In the genomic region with DNA sequence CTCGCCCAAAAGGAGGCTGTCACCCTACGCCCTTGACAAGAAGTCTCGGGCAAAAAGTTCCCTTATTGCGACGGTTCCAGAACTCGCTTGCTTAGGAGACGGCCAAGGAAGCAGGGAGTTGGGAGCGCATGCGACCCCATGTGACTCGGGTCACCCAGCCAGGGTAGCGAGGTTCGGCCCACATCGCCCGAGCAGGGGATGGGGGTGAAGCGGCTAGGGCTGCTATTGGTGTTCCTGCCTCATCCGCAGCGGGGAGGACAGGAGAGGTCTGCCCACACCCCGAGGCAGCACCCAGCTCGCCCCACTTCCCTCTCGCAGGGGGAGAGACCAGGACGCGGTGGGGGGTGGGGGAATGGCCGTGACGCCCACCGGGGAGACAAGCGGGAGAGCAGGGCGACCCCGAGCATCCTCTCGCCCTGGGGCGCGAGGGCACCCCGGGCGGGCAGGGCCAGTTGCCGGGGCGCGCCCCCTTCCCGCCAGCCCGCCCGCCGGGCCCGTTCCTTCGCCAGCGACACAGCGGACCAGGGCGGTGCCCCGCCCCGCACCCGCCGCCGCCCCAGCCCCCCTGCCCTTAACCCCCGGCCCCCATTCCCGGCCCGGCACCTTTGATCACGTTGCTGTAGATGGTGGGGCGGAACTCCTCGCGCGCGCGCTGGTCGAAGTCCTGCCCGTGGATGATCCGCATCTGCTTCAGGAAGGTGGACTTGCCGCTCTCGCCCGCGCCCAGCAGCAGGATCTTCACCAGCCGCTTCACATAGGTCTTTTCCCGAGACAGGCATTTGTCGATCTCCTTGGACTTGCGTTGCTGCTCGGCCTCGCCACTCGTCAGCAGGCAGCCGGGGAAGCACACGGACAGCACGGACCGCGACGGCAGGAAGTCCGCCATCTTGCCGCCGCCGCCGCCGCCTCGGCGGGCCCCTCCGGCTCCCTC, we compare ENCODE assay signal across 1 cellular context.
A peak's percentile ranks its signal among the peaks of the same experiment; 100 is the strongest.
TF ChIP-seq lines count a peak whose summit lies in the region.

No MANE protein-coding gene starts in this region.

TF ChIP-seq in K562, 482 proteins besides CTCF, POLR2A, EP300 and RAD21 (continued from another document):
- TF ChIP-seq, protein P1, sequence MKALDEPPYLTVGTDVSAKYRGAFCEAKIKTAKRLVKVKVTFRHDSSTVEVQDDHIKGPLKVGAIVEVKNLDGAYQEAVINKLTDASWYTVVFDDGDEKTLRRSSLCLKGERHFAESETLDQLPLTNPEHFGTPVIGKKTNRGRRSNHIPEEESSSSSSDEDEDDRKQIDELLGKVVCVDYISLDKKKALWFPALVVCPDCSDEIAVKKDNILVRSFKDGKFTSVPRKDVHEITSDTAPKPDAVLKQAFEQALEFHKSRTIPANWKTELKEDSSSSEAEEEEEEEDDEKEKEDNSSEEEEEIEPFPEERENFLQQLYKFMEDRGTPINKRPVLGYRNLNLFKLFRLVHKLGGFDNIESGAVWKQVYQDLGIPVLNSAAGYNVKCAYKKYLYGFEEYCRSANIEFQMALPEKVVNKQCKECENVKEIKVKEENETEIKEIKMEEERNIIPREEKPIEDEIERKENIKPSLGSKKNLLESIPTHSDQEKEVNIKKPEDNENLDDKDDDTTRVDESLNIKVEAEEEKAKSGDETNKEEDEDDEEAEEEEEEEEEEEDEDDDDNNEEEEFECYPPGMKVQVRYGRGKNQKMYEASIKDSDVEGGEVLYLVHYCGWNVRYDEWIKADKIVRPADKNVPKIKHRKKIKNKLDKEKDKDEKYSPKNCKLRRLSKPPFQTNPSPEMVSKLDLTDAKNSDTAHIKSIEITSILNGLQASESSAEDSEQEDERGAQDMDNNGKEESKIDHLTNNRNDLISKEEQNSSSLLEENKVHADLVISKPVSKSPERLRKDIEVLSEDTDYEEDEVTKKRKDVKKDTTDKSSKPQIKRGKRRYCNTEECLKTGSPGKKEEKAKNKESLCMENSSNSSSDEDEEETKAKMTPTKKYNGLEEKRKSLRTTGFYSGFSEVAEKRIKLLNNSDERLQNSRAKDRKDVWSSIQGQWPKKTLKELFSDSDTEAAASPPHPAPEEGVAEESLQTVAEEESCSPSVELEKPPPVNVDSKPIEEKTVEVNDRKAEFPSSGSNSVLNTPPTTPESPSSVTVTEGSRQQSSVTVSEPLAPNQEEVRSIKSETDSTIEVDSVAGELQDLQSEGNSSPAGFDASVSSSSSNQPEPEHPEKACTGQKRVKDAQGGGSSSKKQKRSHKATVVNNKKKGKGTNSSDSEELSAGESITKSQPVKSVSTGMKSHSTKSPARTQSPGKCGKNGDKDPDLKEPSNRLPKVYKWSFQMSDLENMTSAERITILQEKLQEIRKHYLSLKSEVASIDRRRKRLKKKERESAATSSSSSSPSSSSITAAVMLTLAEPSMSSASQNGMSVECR (CRISPR knock-in tag; IDR thresholded peaks at IDR 0.05): 0 out of 2 replicates have a peak, but pooled peaks have one; percentile 20
- TF ChIP-seq SFPQ (IDR thresholded peaks at IDR 0.05; ENCODE audit: low read depth, low read length) (no peak), ZNF23 (CRISPR knock-in tag; IDR thresholded peaks at IDR 0.05) (no peak), MITF (IDR thresholded peaks at IDR 0.05) (no peak), THAP12 (CRISPR knock-in tag; IDR thresholded peaks at IDR 0.05) (peak; percentile 40; the same call in 1 of the 2 replicates), PHF8 (IDR thresholded peaks at IDR 0.05; ENCODE audit: borderline replicate concordance, low read length) (peak; percentile 67; the same call in 1 of the 2 replicates), POLR2B (IDR thresholded peaks at IDR 0.05; ENCODE audit: low read depth, partially characterized antibody) (peak; percentile 15), HLTF (IDR thresholded peaks at IDR 0.05) (0 out of 2 replicates have a peak, but pooled peaks have one; percentile 29), HNRNPLL (IDR thresholded peaks at IDR 0.05; ENCODE audit: low read depth, low read length, poor library complexity, severe bottlenecking) (peak; percentile 11), BMI1 (IDR thresholded peaks at IDR 0.05; ENCODE audit: low read length) (no peak), EP400 (IDR thresholded peaks at IDR 0.05) (0 out of 2 replicates have a peak, but pooled peaks have one; percentile 25), JUNB (CRISPR knock-in tag; conservative IDR thresholded peaks at IDR 0.05) (no peak), TBP (optimal IDR thresholded peaks at IDR 0.05; ENCODE audit: low read depth, low read length) (peak; percentile 53), RB1 (IDR thresholded peaks at IDR 0.05; ENCODE audit: low read depth) (peak; percentile 25), TAF1 (IDR thresholded peaks at IDR 0.05; ENCODE audit: control insufficient read depth, extremely low read depth, insufficient read depth, low read length, severe bottlenecking) (peak; percentile 11), MNT (conservative IDR thresholded peaks at IDR 0.05) (peak; percentile 41 to 53; a peak in 2 of 4 replicates), ZNF232 (CRISPR knock-in tag; IDR thresholded peaks at IDR 0.05) (0 out of 2 replicates have a peak, but pooled peaks have one; percentile 2), CREB1 (IDR thresholded peaks at IDR 0.05) (no peak), CREB1 (CRISPR knock-in tag; IDR thresholded peaks at IDR 0.05) (0 out of 2 replicates have a peak, but pooled peaks have one; percentile 43)
- TF ChIP-seq, protein P2, sequence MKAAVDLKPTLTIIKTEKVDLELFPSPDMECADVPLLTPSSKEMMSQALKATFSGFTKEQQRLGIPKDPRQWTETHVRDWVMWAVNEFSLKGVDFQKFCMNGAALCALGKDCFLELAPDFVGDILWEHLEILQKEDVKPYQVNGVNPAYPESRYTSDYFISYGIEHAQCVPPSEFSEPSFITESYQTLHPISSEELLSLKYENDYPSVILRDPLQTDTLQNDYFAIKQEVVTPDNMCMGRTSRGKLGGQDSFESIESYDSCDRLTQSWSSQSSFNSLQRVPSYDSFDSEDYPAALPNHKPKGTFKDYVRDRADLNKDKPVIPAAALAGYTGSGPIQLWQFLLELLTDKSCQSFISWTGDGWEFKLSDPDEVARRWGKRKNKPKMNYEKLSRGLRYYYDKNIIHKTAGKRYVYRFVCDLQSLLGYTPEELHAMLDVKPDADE (conservative IDR thresholded peaks at IDR 0.05; ENCODE audit: control insufficient read depth, low read depth, low read length): 0 out of 2 replicates have a peak, but pooled peaks have one; percentile 16
- TF ChIP-seq, protein P3, sequence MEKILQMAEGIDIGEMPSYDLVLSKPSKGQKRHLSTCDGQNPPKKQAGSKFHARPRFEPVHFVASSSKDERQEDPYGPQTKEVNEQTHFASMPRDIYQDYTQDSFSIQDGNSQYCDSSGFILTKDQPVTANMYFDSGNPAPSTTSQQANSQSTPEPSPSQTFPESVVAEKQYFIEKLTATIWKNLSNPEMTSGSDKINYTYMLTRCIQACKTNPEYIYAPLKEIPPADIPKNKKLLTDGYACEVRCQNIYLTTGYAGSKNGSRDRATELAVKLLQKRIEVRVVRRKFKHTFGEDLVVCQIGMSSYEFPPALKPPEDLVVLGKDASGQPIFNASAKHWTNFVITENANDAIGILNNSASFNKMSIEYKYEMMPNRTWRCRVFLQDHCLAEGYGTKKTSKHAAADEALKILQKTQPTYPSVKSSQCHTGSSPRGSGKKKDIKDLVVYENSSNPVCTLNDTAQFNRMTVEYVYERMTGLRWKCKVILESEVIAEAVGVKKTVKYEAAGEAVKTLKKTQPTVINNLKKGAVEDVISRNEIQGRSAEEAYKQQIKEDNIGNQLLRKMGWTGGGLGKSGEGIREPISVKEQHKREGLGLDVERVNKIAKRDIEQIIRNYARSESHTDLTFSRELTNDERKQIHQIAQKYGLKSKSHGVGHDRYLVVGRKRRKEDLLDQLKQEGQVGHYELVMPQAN (IDR thresholded peaks at IDR 0.05; ENCODE audit: borderline replicate concordance): peak; percentile 53
- TF ChIP-seq, protein P4, sequence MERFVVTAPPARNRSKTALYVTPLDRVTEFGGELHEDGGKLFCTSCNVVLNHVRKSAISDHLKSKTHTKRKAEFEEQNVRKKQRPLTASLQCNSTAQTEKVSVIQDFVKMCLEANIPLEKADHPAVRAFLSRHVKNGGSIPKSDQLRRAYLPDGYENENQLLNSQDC (CRISPR knock-in tag; IDR thresholded peaks at IDR 0.05): peak; percentile 69; the same call in 1 of the 2 replicates
- TF ChIP-seq, protein P5, sequence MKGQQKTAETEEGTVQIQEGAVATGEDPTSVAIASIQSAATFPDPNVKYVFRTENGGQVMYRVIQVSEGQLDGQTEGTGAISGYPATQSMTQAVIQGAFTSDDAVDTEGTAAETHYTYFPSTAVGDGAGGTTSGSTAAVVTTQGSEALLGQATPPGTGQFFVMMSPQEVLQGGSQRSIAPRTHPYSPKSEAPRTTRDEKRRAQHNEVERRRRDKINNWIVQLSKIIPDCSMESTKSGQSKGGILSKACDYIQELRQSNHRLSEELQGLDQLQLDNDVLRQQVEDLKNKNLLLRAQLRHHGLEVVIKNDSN (CRISPR knock-in tag; IDR thresholded peaks at IDR 0.05): peak; percentile 67
